In the genomic region with DNA sequence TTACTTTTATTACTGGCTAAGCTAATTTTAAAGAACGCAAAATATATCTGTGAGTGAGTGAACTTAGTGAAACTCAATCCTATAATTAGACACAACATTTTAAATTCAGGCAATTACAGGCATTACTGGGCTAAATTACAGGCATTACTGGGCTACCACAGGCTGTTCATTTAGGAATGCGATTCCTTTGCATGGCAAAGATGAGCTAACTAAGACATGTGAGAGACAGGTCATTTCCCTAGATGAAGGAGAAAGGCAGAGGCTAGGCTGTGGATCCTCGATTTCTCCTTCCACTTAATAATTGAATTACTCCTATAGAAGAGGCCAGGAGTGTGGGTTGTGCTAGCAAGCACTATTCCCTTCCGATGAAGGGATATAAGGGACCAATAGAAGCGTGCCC, we compare ENCODE assay signal across 24 cellular contexts.
"Had no signal": no experiment of that assay in that cellular context is flagged by ENCODE, and none has a peak within 500 bp of the region (broad histone marks: within the 10 kb centered on the region; RNA-seq: fewer than 3 reads in every experiment).

No MANE protein-coding gene starts in this region.

- H3K27ac Mint-ChIP-seq: immature natural killer cell; naive thymus-derived CD4-positive, alpha-beta T cell; natural killer cell treated with Interleukin-12 subunit alpha and Interleukin-12 subunit beta and Interleukin-15 and Interleukin-18, amount 100 ng/mL, for 72 hours; progenitor cell of endocrine pancreas; stimulated activated naive B cell treated with anti-CD40 and anti-IgM and Interleukin-4, amounts not matched to agents 10 μg/mL and 1 μg/mL and 100 μg/mL, for 72 hours had no signal

- H3K27ac ChIP-seq: left ventricle myocardium inferior, ovary, right atrium auricular region, right lobe of liver, skin epidermis, stomach, testis, thyroid gland, transverse colon, upper lobe of left lung, vagina had no signal

- DNase-seq: hippocampal formation; immature natural killer cell; left ventricle myocardium inferior; midbrain; mucosa of descending colon; naive thymus-derived CD4-positive, alpha-beta T cell; ovary; right lobe of liver; stimulated activated CD4-positive, alpha-beta T cell treated with anti-CD3 and anti-CD28 coated beads, Interleukin-12 subunit alpha, Interleukin-12 subunit beta, amount 100 ng/mL, for 4 hours; stimulated activated CD4-positive, alpha-beta T cell treated with anti-CD3 and anti-CD28 coated beads, Interleukin-15, amount 100 ng/mL, for 24 hours; stimulated activated CD4-positive, alpha-beta T cell treated with anti-CD3 and anti-CD28 coated beads, Interleukin-2, amount 100 ng/mL, for 24 hours; stimulated activated CD4-positive, alpha-beta T cell treated with anti-CD3 and anti-CD28 coated beads, Interleukin-4, amount 100 ng/mL, for 1 hour; stimulated activated naive B cell treated with anti-CD40 and anti-IgM and Interleukin-4, amounts not matched to agents 10 μg/mL and 1 μg/mL and 100 μg/mL, for 72 hours; stimulated activated naive CD8-positive, alpha-beta T cell treated with anti-CD3 and anti-CD28 coated beads, Interleukin-15, Interleukin-2, amounts not matched to agents 100 U/mL and 50 U/mL, for 24 hours; stomach; testis; thyroid gland; transverse colon had no signal

- H3K36me3 Mint-ChIP-seq: naive thymus-derived CD4-positive, alpha-beta T cell; stimulated activated naive B cell treated with anti-CD40 and anti-IgM and Interleukin-4, amounts not matched to agents 10 μg/mL and 1 μg/mL and 100 μg/mL, for 72 hours had no signal

- ATAC-seq: mucosa of descending colon; naive thymus-derived CD4-positive, alpha-beta T cell; natural killer cell treated with Interleukin-12 subunit alpha and Interleukin-12 subunit beta and Interleukin-15 and Interleukin-18, amount 100 ng/mL, for 72 hours; right lobe of liver; stimulated activated naive B cell treated with anti-CD40 and anti-IgM and Interleukin-4, amounts not matched to agents 10 μg/mL and 1 μg/mL and 100 μg/mL, for 72 hours; stimulated activated naive CD8-positive, alpha-beta T cell treated with anti-CD3 and anti-CD28 coated beads, Interleukin-15, Interleukin-2, amounts not matched to agents 100 U/mL and 50 U/mL, for 24 hours had no signal

- H3K4me3 Mint-ChIP-seq: immature natural killer cell; naive thymus-derived CD4-positive, alpha-beta T cell; natural killer cell treated with Interleukin-12 subunit alpha and Interleukin-12 subunit beta and Interleukin-15 and Interleukin-18, amount 100 ng/mL, for 72 hours; stimulated activated naive B cell treated with anti-CD40 and anti-IgM and Interleukin-4, amounts not matched to agents 10 μg/mL and 1 μg/mL and 100 μg/mL, for 72 hours had no signal

- H3K4me1 Mint-ChIP-seq: immature natural killer cell; naive thymus-derived CD4-positive, alpha-beta T cell; stimulated activated naive B cell treated with anti-CD40 and anti-IgM and Interleukin-4, amounts not matched to agents 10 μg/mL and 1 μg/mL and 100 μg/mL, for 72 hours had no signal

- H3K27me3 Mint-ChIP-seq: naive thymus-derived CD4-positive, alpha-beta T cell; natural killer cell treated with Interleukin-12 subunit alpha and Interleukin-12 subunit beta and Interleukin-15 and Interleukin-18, amount 100 ng/mL, for 72 hours; progenitor cell of endocrine pancreas; stimulated activated naive B cell treated with anti-CD40 and anti-IgM and Interleukin-4, amounts not matched to agents 10 μg/mL and 1 μg/mL and 100 μg/mL, for 72 hours had no signal
